23 cellular contexts compared by ENCODE assay signal in genomic region chr22:42227435-42227834, GRCh38.
"Had no signal": no experiment of that assay in that cellular context is flagged by ENCODE, and none has a peak within 500 bp of the region (broad histone marks: within the 10 kb centered on the region; RNA-seq: fewer than 3 reads in every experiment).

No MANE protein-coding gene starts in this region.

- H3K9me3 Mint-ChIP-seq: activated CD4-positive, alpha-beta memory T cell treated with anti-CD3 and anti-CD28 coated beads for 36 hours; central memory CD8-positive, alpha-beta T cell; naive B cell; neural progenitor cell; T-helper 2 cell treated with Interferon-gamma antibody and Interleukin-4, amounts not matched to agents 5 μg/mL and 100 μg/mL, for 36 hours; type B pancreatic cell had no signal

- H3K9ac ChIP-seq: neural progenitor cell, SK-N-SH had no signal

- DNase-seq: activated CD4-positive, alpha-beta memory T cell treated with anti-CD3 and anti-CD28 coated beads for 36 hours; activated CD4-positive, alpha-beta T cell treated with anti-CD3 and anti-CD28 coated beads for 4 hours; activated CD4-positive, CD25-positive, alpha-beta regulatory T cell; activated gamma-delta T cell treated with Interleukin-2 at 50 U/mL for 16 hours; heart right ventricle; kidney; lower lobe of right lung; naive B cell; retina; SK-N-SH; stimulated activated CD4-positive, alpha-beta T cell treated with anti-CD3 and anti-CD28 coated beads, Interleukin-2, amount 100 ng/mL, for 48 hours; stimulated activated CD8-positive, alpha-beta memory T cell treated with anti-CD3 and anti-CD28 coated beads, Interleukin-4, amount 100 ng/mL, for 48 hours; stimulated activated naive CD4-positive, alpha-beta T cell treated with Interleukin-2 at 50 U/mL for 16 hours had no signal

- ATAC-seq: heart right ventricle, lower lobe of right lung had no signal

- H2AFZ ChIP-seq: neural progenitor cell had no signal

- H3K9me3 ChIP-seq: esophagus muscularis mucosa, heart right ventricle, lower lobe of right lung, SK-N-SH, thoracic aorta had no signal

- H3K36me3 ChIP-seq: esophagus muscularis mucosa, heart right ventricle, lower lobe of right lung, neural progenitor cell, thoracic aorta had no signal

- H3K27ac Mint-ChIP-seq: activated CD4-positive, alpha-beta memory T cell treated with anti-CD3 and anti-CD28 coated beads for 36 hours; activated naive CD8-positive, alpha-beta T cell; neural progenitor cell; progenitor cell of endocrine pancreas; T-helper 2 cell treated with Interferon-gamma antibody and Interleukin-4, amounts not matched to agents 5 μg/mL and 100 μg/mL, for 36 hours; type B pancreatic cell had no signal

- H3K27me3 Mint-ChIP-seq: activated CD4-positive, alpha-beta memory T cell treated with anti-CD3 and anti-CD28 coated beads for 36 hours; activated naive CD8-positive, alpha-beta T cell; central memory CD8-positive, alpha-beta T cell; naive B cell; progenitor cell of endocrine pancreas; type B pancreatic cell had no signal

- H3K4me2 ChIP-seq: neural progenitor cell, SK-N-SH had no signal

- H3K36me3 Mint-ChIP-seq: naive B cell had no signal

- H3K4me3 ChIP-seq: esophagus muscularis mucosa, heart right ventricle, lower lobe of right lung, neural progenitor cell, thoracic aorta had no signal

- H3K27ac ChIP-seq: esophagus muscularis mucosa, heart right ventricle, lower lobe of right lung, neural progenitor cell, thoracic aorta had no signal

- H3K27me3 ChIP-seq: esophagus muscularis mucosa, heart right ventricle, neural progenitor cell had no signal

- H3K4me3 Mint-ChIP-seq: activated CD4-positive, alpha-beta memory T cell treated with anti-CD3 and anti-CD28 coated beads for 36 hours; activated naive CD8-positive, alpha-beta T cell; central memory CD8-positive, alpha-beta T cell; neural progenitor cell; T-helper 2 cell treated with Interferon-gamma antibody and Interleukin-4, amounts not matched to agents 5 μg/mL and 100 μg/mL, for 36 hours; type B pancreatic cell had no signal

- FAIRE-seq: astrocyte, colon, kidney had no signal
